Comparison of ENCODE assay signal across 8 cellular contexts in the genomic region with DNA sequence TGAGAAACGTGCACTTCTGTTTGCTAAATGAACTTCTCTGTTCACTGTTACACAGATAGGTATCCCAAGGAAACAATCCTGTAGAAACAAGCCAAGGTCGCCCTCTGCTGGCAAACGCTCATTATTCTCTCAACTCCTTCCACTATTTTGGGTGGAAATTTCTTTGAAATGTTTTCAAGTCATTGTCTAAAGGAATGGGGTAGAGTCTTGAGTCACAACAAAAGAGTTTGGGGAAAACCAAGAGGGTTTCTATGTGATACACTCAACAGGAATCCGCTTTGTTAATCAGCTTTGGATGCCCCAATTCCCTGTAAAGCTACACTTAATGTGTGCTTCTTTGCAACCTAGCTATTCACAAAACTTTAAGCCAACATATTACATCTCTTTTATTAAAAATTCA. TPM values are rescaled to one million over a fixed set of nuclear protein-coding genes. Genes with fewer than 3 reads are reported as not detected.
DNase-seq lines count a peak whose midpoint lies in the region; ATAC-seq, FAIRE-seq and TF ChIP-seq lines count a peak whose summit lies in the region.

No MANE protein-coding gene starts in this region.

- H3K4me3 ChIP-seq in CD4-positive, alpha-beta memory T cell (ENCODE audit: low read length in 2 of 2) = no peak overlapping the region
- H3K4me3 ChIP-seq in endothelial cell of umbilical vein (replicated peaks in 1 of 3; ENCODE audit: insufficient read depth in 1 of 3, low read depth in 1 of 3, low read length in 3 of 3) = no peak overlapping the region

- H3K27me3 ChIP-seq in CD4-positive, alpha-beta memory T cell (ENCODE audit: insufficient read depth, low read length) = no peaks in the 10 kb centered on the region
- peaks cover 2 to 17% of the 10 kb centered on the region in 2 experiments for H3K27me3 ChIP-seq in endothelial cell of umbilical vein (ENCODE audit: control insufficient read depth in 2 of 2, insufficient read depth in 2 of 2, low read length in 2 of 2)

- ATAC-seq in naive B cell (ENCODE audit: low read depth in 2 of 2) (peak in 1 of 2 donors; percentile 35), HG02623 (IDR thresholded peaks at IDR 0.05; ENCODE audit: unreplicated experiment) (no peak)

- H3K36me3 Mint-ChIP-seq in CD4-positive, alpha-beta memory T cell = peaks cover 0 to 4% of the 10 kb centered on the region in 2 donors
- H3K36me3 Mint-ChIP-seq in HFFc6 (ENCODE audit: low read depth) (no peaks in the 10 kb centered on the region), naive B cell (no peaks in the 10 kb centered on the region)

- no peak overlapping the region for H3K27ac ChIP-seq in CD4-positive, alpha-beta memory T cell (ENCODE audit: low read depth, low read length)
- H3K27ac ChIP-seq in endothelial cell of umbilical vein (ENCODE audit: insufficient read depth, low read depth, low read length) = no peak overlapping the region

- H3K9me3 ChIP-seq in CD4-positive, alpha-beta memory T cell (ENCODE audit: control insufficient read depth in 1 of 2, low read length in 2 of 2) = no peaks in the 10 kb centered on the region
- H3K9me3 ChIP-seq in endothelial cell of umbilical vein (replicated peaks; ENCODE audit: control insufficient read depth, insufficient read depth, low read length) = no peaks in the 10 kb centered on the region

- DNase-seq in CD4-positive, alpha-beta memory T cell = peak; percentile 42 to 56 (median 51)
- DNase-seq in HFFc6 (peak; percentile 82), NOMO-1 (lab: John Stamatoyannopoulos, UW; ENCODE audit: unreplicated experiment in 2 of 2) (peak; percentile 23 to 72), endothelial cell of umbilical vein (ENCODE audit: low read depth, low spot score) (peak; percentile 65), naive B cell (peak; percentile 36)
- peak; percentile 28 to 32 for DNase-seq in activated CD8-positive, alpha-beta memory T cell treated with anti-CD3 and anti-CD28 coated beads for 4 hours (ENCODE audit: low read depth in 2 of 2)
- peak; percentile 54 for DNase-seq in stimulated activated naive CD4-positive, alpha-beta T cell treated with Interleukin-2 at 50 U/mL for 16 hours (lab: John Stamatoyannopoulos, UW)

- peak; percentile 75 for FAIRE-seq in endothelial cell of umbilical vein (lab: Jason Lieb, UNC)

- H3K4me2 ChIP-seq in endothelial cell of umbilical vein (ENCODE audit: insufficient read depth, low read length) = no peak overlapping the region

- H3K36me3 ChIP-seq in CD4-positive, alpha-beta memory T cell (ENCODE audit: insufficient read depth, low read length) = no peaks in the 10 kb centered on the region
- H3K36me3 ChIP-seq in endothelial cell of umbilical vein (ENCODE audit: control insufficient read depth in 2 of 2, extremely low read depth in 1 of 2, insufficient read depth in 2 of 2, low read length in 2 of 2) = no peaks in the 10 kb centered on the region

- POLR2A ChIA-PET in CD4-positive, alpha-beta memory T cell (lab: Charles Lee; ENCODE audit: partially characterized antibody) = no interaction called here
- POLR2A ChIA-PET in endothelial cell of umbilical vein (lab: Charles Lee) = no interaction called here

- no peaks in the 10 kb centered on the region for H3K9me3 Mint-ChIP-seq in CD4-positive, alpha-beta memory T cell
- H3K9me3 Mint-ChIP-seq in HFFc6 (no peaks in the 10 kb centered on the region), naive B cell (no peaks in the 10 kb centered on the region)

- intact Hi-C loops in CD4-positive, alpha-beta memory T cell (cut with micrococcal nuclease) = no loop called here
- intact Hi-C loops in endothelial cell of umbilical vein (cut with micrococcal nuclease) = loop anchor here (1.0 to 5.0 kb wide), 3 partner anchors 74 to 796 kb away; no protein-coding TSS in a partner anchor

- H3K9ac ChIP-seq in endothelial cell of umbilical vein (replicated peaks; ENCODE audit: extremely low read depth, insufficient read depth, low read length) = no peak overlapping the region

- no peak overlapping the region for H3K4me3 Mint-ChIP-seq in CD4-positive, alpha-beta memory T cell
- H3K4me3 Mint-ChIP-seq in HFFc6 = no peak overlapping the region
- peak overlapping the region in 1 of 8 donors; percentile 41 for H3K4me3 Mint-ChIP-seq in naive B cell

- peaks cover 0 to 7% (median 4%) of the 10 kb centered on the region in 4 donors for H3K4me1 Mint-ChIP-seq in CD4-positive, alpha-beta memory T cell
- peaks cover 19% of the 10 kb centered on the region for H3K4me1 Mint-ChIP-seq in HFFc6 (ENCODE audit: low read depth)
- H3K4me1 Mint-ChIP-seq in naive B cell = peaks cover 0 to 5% (median under 1%) of the 10 kb centered on the region in 3 donors

- peaks cover 4% of the 10 kb centered on the region for H3K79me2 ChIP-seq in endothelial cell of umbilical vein (ENCODE audit: control insufficient read depth, insufficient read depth, low read length)

- H3K27ac Mint-ChIP-seq in CD4-positive, alpha-beta memory T cell = no peak overlapping the region
- H3K27ac Mint-ChIP-seq in HFFc6 (no peak overlapping the region), naive B cell (no peak overlapping the region)

- no peak for TF ChIP-seq POLR2A in endothelial cell of umbilical vein (IDR thresholded peaks at IDR 0.05; ENCODE audit: low read depth, low read length)

- TF ChIP-seq CTCF in HFFc6 (IDR thresholded peaks at IDR 0.05) (peak; percentile 90), endothelial cell of umbilical vein (IDR thresholded peaks at IDR 0.05; ENCODE audit: extremely low read depth in 1 of 2, insufficient read depth in 1 of 2, low read depth in 1 of 2, low read length in 2 of 2) (peak; percentile 61 to 63)

- no peaks in the 10 kb centered on the region for H3K9me1 ChIP-seq in endothelial cell of umbilical vein (replicated peaks; ENCODE audit: control insufficient read depth, extremely low read depth, insufficient read depth, low read length)

- CTCF ChIA-PET in CD4-positive, alpha-beta memory T cell (lab: Charles Lee; ENCODE audit: partially characterized antibody) = interaction anchor here (0.8 to 3.5 kb wide), 19 partner anchors 10 to 1095 kb away, joined by 3 to 19 read pairs (median 5); partner anchors contain the start of gene ZBP1
- CTCF ChIA-PET in endothelial cell of umbilical vein (lab: Charles Lee) = interaction anchor here (0.6 to 3.5 kb wide), 8 partner anchors 9 to 798 kb away, joined by 3 to 43 read pairs (median 5); no protein-coding TSS in a partner anchor

- no TSS peak for BruUV-seq in endothelial cell of umbilical vein (replicated peaks; lab: Mats Ljungman, UMichigan)

- no peaks in the 10 kb centered on the region for H4K20me1 ChIP-seq in endothelial cell of umbilical vein (replicated peaks; ENCODE audit: control insufficient read depth, extremely low read depth, insufficient read depth, low read length)

- dilution Hi-C loops in endothelial cell of umbilical vein (cut with MboI; ENCODE audit: extremely low pct_ligation_motif_present, low sequenced_read_pairs) = no loop called here

- no peak overlapping the region for H2AFZ ChIP-seq in endothelial cell of umbilical vein (ENCODE audit: low read depth, low read length)

- peaks cover 5% of the 10 kb centered on the region for H3K4me1 ChIP-seq in CD4-positive, alpha-beta memory T cell (ENCODE audit: insufficient read depth, low read length)
- H3K4me1 ChIP-seq in endothelial cell of umbilical vein (ENCODE audit: control insufficient read depth, extremely low read depth, insufficient read depth, low read length) = no peaks in the 10 kb centered on the region

- H3K27me3 Mint-ChIP-seq in CD4-positive, alpha-beta memory T cell = peaks cover 3 to 4% of the 10 kb centered on the region in 2 donors
- H3K27me3 Mint-ChIP-seq in HFFc6 (ENCODE audit: insufficient read depth) = peaks cover 5% of the 10 kb centered on the region
- H3K27me3 Mint-ChIP-seq in naive B cell = peaks cover 18 to 33% (median 25%) of the 10 kb centered on the region in 3 donors

RNA-seq across cellular contexts. Expression of gene RAE1, which starts 4.6 kb away (rescaled TPM):
- total RNA-seq in CD4-positive, alpha-beta memory T cell = 10 to 100 TPM; 30.9 to 33.8 TPM
- polyA plus RNA-seq in CD4-positive, alpha-beta memory T cell = 10 to 100 TPM; 31.7 to 43.9 TPM
- total RNA-seq in HFFc6 (2021; fragmentation: NEBNext Ultra II Directional; extraction: Animal tissue kit (Norgen Biotek cat#: 25700)) = 10 to 100 TPM; 25.1 to 31.4 (median 28.3) TPM
- total RNA-seq in endothelial cell of umbilical vein = 34.1 and 37.1 TPM in 2 replicates
- 38.1 and 55.8 TPM in 2 replicates for polyA plus RNA-seq in endothelial cell of umbilical vein
- 59.9 and 63.4 TPM in 2 replicates for polyA plus RNA-seq in endothelial cell of umbilical vein (2011; cell fraction: cytosol; rRNA removed)
- polyA plus RNA-seq in endothelial cell of umbilical vein (2011; cell fraction: nucleus; rRNA removed) = 90.9 and 107 TPM in 2 replicates
- 36.1 and 43.6 TPM in 2 replicates for polyA plus RNA-seq in endothelial cell of umbilical vein (2012)
- 60.0 and 69.2 TPM in 2 replicates for polyA minus RNA-seq in endothelial cell of umbilical vein
- polyA minus RNA-seq in endothelial cell of umbilical vein (2011; cell fraction: cytosol; rRNA and poly(A)+ RNA removed) = 50.8 TPM
- 46.8 and 74.9 TPM in 2 replicates for polyA minus RNA-seq in endothelial cell of umbilical vein (2011; cell fraction: nucleus; rRNA and poly(A)+ RNA removed)
- 10 to 100 TPM; 31.1 to 55.1 (median 39.8) TPM for polyA plus RNA-seq in naive B cell (ENCODE audit: low read depth in 6 of 6)

RNA-seq across cellular contexts. Expression of gene SPO11, which starts 16.9 kb away (rescaled TPM):
- total RNA-seq in CD4-positive, alpha-beta memory T cell = not detected
- not detected for polyA plus RNA-seq in CD4-positive, alpha-beta memory T cell
- not detected for total RNA-seq in HFFc6 (2021; fragmentation: NEBNext Ultra II Directional; extraction: Animal tissue kit (Norgen Biotek cat#: 25700))
- not detected in 2 replicates for total RNA-seq in endothelial cell of umbilical vein
- not detected in 2 replicates for polyA plus RNA-seq in endothelial cell of umbilical vein
- polyA plus RNA-seq in endothelial cell of umbilical vein (2011; cell fraction: cytosol; rRNA removed) = not detected in 2 replicates
- not detected in 2 replicates for polyA plus RNA-seq in endothelial cell of umbilical vein (2011; cell fraction: nucleus; rRNA removed)
- polyA plus RNA-seq in endothelial cell of umbilical vein (2012) = not detected in 2 replicates
- not detected in 2 replicates for polyA minus RNA-seq in endothelial cell of umbilical vein
- not detected for polyA minus RNA-seq in endothelial cell of umbilical vein (2011; cell fraction: cytosol; rRNA and poly(A)+ RNA removed)
- not detected in 2 replicates for polyA minus RNA-seq in endothelial cell of umbilical vein (2011; cell fraction: nucleus; rRNA and poly(A)+ RNA removed)
- polyA plus RNA-seq in naive B cell (ENCODE audit: low read depth in 6 of 6) = not detected

RNA-seq across cellular contexts. Expression of gene RBM38, which starts 44.7 kb away (rescaled TPM):
- total RNA-seq in CD4-positive, alpha-beta memory T cell = 10 to 100 TPM; 76.0 to 79.6 TPM
- polyA plus RNA-seq in CD4-positive, alpha-beta memory T cell = 10 to 100 TPM; 33.1 to 97.8 TPM
- total RNA-seq in HFFc6 (2021; fragmentation: NEBNext Ultra II Directional; extraction: Animal tissue kit (Norgen Biotek cat#: 25700)) = 1 to 10 TPM; 3.7 to 5.7 (median 4.6) TPM
- total RNA-seq in endothelial cell of umbilical vein = 22.1 and 27.5 TPM in 2 replicates
- 37.4 and 49.0 TPM in 2 replicates for polyA plus RNA-seq in endothelial cell of umbilical vein
- 17.9 and 21.1 TPM in 2 replicates for polyA plus RNA-seq in endothelial cell of umbilical vein (2011; cell fraction: cytosol; rRNA removed)
- 9.5 and 10.4 TPM in 2 replicates for polyA plus RNA-seq in endothelial cell of umbilical vein (2011; cell fraction: nucleus; rRNA removed)
- 16.4 and 24.6 TPM in 2 replicates for polyA plus RNA-seq in endothelial cell of umbilical vein (2012)
- 12.6 and 13.7 TPM in 2 replicates for polyA minus RNA-seq in endothelial cell of umbilical vein
- 20.5 TPM for polyA minus RNA-seq in endothelial cell of umbilical vein (2011; cell fraction: cytosol; rRNA and poly(A)+ RNA removed)
- polyA minus RNA-seq in endothelial cell of umbilical vein (2011; cell fraction: nucleus; rRNA and poly(A)+ RNA removed) = 2.4 and 4.1 TPM in 2 replicates
- polyA plus RNA-seq in naive B cell (ENCODE audit: low read depth in 6 of 6) = 100 to 1,000 TPM in 5 of 6 donors, 10 to 100 TPM in 1; 80.1 to 189 (median 157) TPM

Comparison
In these comparisons a context has a peak if more than half of its experiments do, and no peak if none do; other contexts are left out.
1. DNase-seq: peak in every context shown above with its lines; median percentile 82 in HFFc6; 65 in endothelial cell of umbilical vein; 54 in stimulated activated naive CD4-positive, alpha-beta T cell treated with Interleukin-2 at 50 U/mL for 16 hours; 51 in CD4-positive, alpha-beta memory T cell; 48 in NOMO-1; 36 in naive B cell; 30 in activated CD8-positive, alpha-beta memory T cell treated with anti-CD3 and anti-CD28 coated beads for 4 hours.